11 cellular contexts compared by ENCODE assay signal in genomic region chr1:62433861-62434611, GRCh38. TPM values are rescaled to one million over a fixed set of nuclear protein-coding genes. Genes with fewer than 3 reads are reported as not detected.
DNase-seq lines count a peak whose midpoint lies in the region; ATAC-seq and TF ChIP-seq lines count a peak whose summit lies in the region.
"Had no signal": no experiment of that assay in that cellular context is flagged by ENCODE, and none has a peak within 500 bp of the region (broad histone marks: within the 10 kb centered on the region; RNA-seq: fewer than 3 reads in every experiment).

No MANE protein-coding gene starts in this region.

- TF ChIP-seq CTCF in A673 (conservative IDR thresholded peaks at IDR 0.05; ENCODE audit: low read depth, low read length) (peak; percentile 36), OCI-LY3 (IDR thresholded peaks at IDR 0.05; ENCODE audit: low read depth, low read length) (0 out of 2 replicates have a peak, but pooled peaks have one; percentile 6), epithelial cell of esophagus (IDR thresholded peaks at IDR 0.05; ENCODE audit: insufficient read depth, low read depth, low read length, missing control alignments) (peak; percentile 12)

- H3K4me1 ChIP-seq in A673 (ENCODE audit: insufficient read depth, low read length, poor library complexity, severe bottlenecking) (peaks cover 5% of the 10 kb centered on the region), OCI-LY3 (ENCODE audit: low read length) (no peaks in the 10 kb centered on the region)
- H3K4me1 ChIP-seq in CD8-positive, alpha-beta memory T cell (ENCODE audit: insufficient read depth, low read length): peaks cover 17% of the 10 kb centered on the region
- H3K4me1 ChIP-seq: prostate gland had no signal

- H3K36me3 ChIP-seq in A673 (ENCODE audit: insufficient read depth, low read length, poor library complexity, severe bottlenecking): no peaks in the 10 kb centered on the region
- H3K36me3 ChIP-seq in CD8-positive, alpha-beta memory T cell (ENCODE audit: insufficient read depth, low read length): no peaks in the 10 kb centered on the region
- H3K36me3 ChIP-seq in OCI-LY3 (replicated peaks; ENCODE audit: low read depth, low read length): no peaks in the 10 kb centered on the region
- H3K36me3 ChIP-seq: prostate gland, tibial nerve had no signal

- peaks cover 14% of the 10 kb centered on the region for H4K20me1 ChIP-seq in OCI-LY3 (ENCODE audit: insufficient read depth, low read length)

- no peaks in the 10 kb centered on the region for H3K9me3 ChIP-seq in A673 (ENCODE audit: low read depth, low read length, poor library complexity, severe bottlenecking)
- no peaks in the 10 kb centered on the region for H3K9me3 ChIP-seq in CD8-positive, alpha-beta memory T cell (ENCODE audit: low read length)
- no peaks in the 10 kb centered on the region for H3K9me3 ChIP-seq in OCI-LY3 (ENCODE audit: insufficient read depth, low read length)
- H3K9me3 ChIP-seq: prostate gland, tibial nerve had no signal

- intact Hi-C loops in A673 (cut with micrococcal nuclease; ENCODE audit: unreplicated experiment) (loop anchor here (10.0 kb wide), 1 partner anchor 479 kb away; no protein-coding TSS in a partner anchor), posterior vena cava (cut with DNase I) (no loop called here)

- BruUV-seq in A673 (replicated peaks; lab: Mats Ljungman, UMichigan): no TSS peak

- ATAC-seq in HG02571 (IDR thresholded peaks at IDR 0.05; ENCODE audit: unreplicated experiment) (no peak), HG03095 (IDR thresholded peaks at IDR 0.05; ENCODE audit: unreplicated experiment) (no peak)

- POLR2A ChIA-PET in A673 (lab: Charles Lee; ENCODE audit: low non-redundant PET): no interaction called here
- POLR2A ChIA-PET in CD8-positive, alpha-beta memory T cell (lab: Charles Lee): no interaction called here

- H3K9me3 Mint-ChIP-seq in CD8-positive, alpha-beta memory T cell: peaks cover 0 to 5% (median 0%) of the 10 kb centered on the region in 5 donors

- CTCF ChIA-PET in A673 (lab: Charles Lee): no interaction called here
- CTCF ChIA-PET in CD8-positive, alpha-beta memory T cell (lab: Charles Lee): no interaction called here

- H3K4me3 ChIP-seq in A673 (ENCODE audit: low read depth, low read length, poor library complexity, severe bottlenecking) (no peak overlapping the region), OCI-LY3 (ENCODE audit: low read length) (no peak overlapping the region), epithelial cell of esophagus (ENCODE audit: low read length) (no peak overlapping the region)
- no peak overlapping the region for H3K4me3 ChIP-seq in CD8-positive, alpha-beta memory T cell (ENCODE audit: low read length)
- H3K4me3 ChIP-seq: prostate gland, tibial nerve had no signal

- DNase-seq in A673 (ENCODE audit: low spot score): no peak
- no peak for DNase-seq in CD8-positive, alpha-beta memory T cell
- DNase-seq in epithelial cell of esophagus (ENCODE audit: low read depth): no peak
- DNase-seq in activated gamma-delta T cell (lab: John Stamatoyannopoulos, UW): no peak
- no peak for DNase-seq in posterior vena cava (ENCODE audit: low spot score)

- H3K27me3 ChIP-seq in A673 (replicated peaks; ENCODE audit: insufficient read depth, low read depth, low read length, poor library complexity): no peaks in the 10 kb centered on the region
- H3K27me3 ChIP-seq in CD8-positive, alpha-beta memory T cell (ENCODE audit: insufficient read depth, low read length, poor library complexity, severe bottlenecking): no peaks in the 10 kb centered on the region
- H3K27me3 ChIP-seq in OCI-LY3 (ENCODE audit: low read depth, low read length): no peaks in the 10 kb centered on the region
- H3K27me3 ChIP-seq: tibial nerve had no signal

- peaks cover 0 to 20% (median 0%) of the 10 kb centered on the region in 3 donors for H3K36me3 Mint-ChIP-seq in CD8-positive, alpha-beta memory T cell

- H3K9ac ChIP-seq in OCI-LY3 (ENCODE audit: low read length): no peak overlapping the region
- H3K9ac ChIP-seq: KMS-11 had no signal

- H3K4me3 Mint-ChIP-seq in CD8-positive, alpha-beta memory T cell: peak overlapping the region in 4 of 7 donors; percentile 7 to 55 (median 38)

- H3K79me2 ChIP-seq in OCI-LY3 (ENCODE audit: low read length): peaks cover 31% of the 10 kb centered on the region

- peak overlapping the region in 5 of 8 donors; percentile 1 to 72 (median 54) for H3K27ac Mint-ChIP-seq in CD8-positive, alpha-beta memory T cell

- peaks cover 0 to 3% of the 10 kb centered on the region in 2 donors for H3K27me3 Mint-ChIP-seq in CD8-positive, alpha-beta memory T cell

- H3K4me1 Mint-ChIP-seq in CD8-positive, alpha-beta memory T cell: peaks cover 21 to 29% (median 25%) of the 10 kb centered on the region in 3 donors

- no peak overlapping the region for H3K27ac ChIP-seq in A673 (ENCODE audit: low read depth, low read length, poor library complexity, severe bottlenecking)
- H3K27ac ChIP-seq in CD8-positive, alpha-beta memory T cell (ENCODE audit: low read depth, low read length): no peak overlapping the region
- H3K27ac ChIP-seq in OCI-LY3 (ENCODE audit: low read length): no peak overlapping the region
- H3K27ac ChIP-seq: KMS-11, prostate gland had no signal

- H3K4me2 ChIP-seq in OCI-LY3 (ENCODE audit: low read length): no peak overlapping the region
- H3K4me2 ChIP-seq: KMS-11 had no signal

- H2AFZ ChIP-seq in OCI-LY3 (ENCODE audit: low read depth, low read length): no peak overlapping the region

RNA-seq across cellular contexts. Expression of gene USP1, which starts 2.8 kb away (rescaled TPM):
- total RNA-seq in A673 (2021) (85.9 and 90.0 TPM in 2 replicates), posterior vena cava (10 to 100 TPM; 20.2 to 29.8 TPM)
- total RNA-seq in CD8-positive, alpha-beta memory T cell: 100 to 1,000 TPM; 102 to 106 TPM
- polyA plus RNA-seq in CD8-positive, alpha-beta memory T cell: 28.2 TPM
